In the genomic region with DNA sequence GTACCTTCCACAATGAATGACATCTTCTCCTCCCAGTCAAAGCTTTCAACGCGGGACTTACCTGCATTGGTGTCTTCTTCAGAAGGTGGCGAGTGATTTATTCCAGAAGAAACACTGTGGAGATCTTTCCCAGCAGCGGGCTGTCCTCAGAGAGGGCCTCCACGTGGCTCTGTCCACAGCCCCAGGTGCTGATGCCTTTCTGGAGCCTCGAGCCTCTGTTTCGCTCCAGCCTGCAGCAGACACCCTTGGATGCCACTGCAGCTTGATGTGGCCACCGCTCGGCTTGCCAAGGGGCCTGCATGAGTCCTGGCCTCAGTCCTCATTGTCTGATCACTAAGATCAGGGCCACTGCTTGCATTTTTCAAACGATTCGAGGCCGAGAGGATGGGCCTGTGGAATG, we compare ENCODE assay signal across 2 cellular contexts.
TF ChIP-seq lines count a peak whose summit lies in the region.

No MANE protein-coding gene starts in this region.

TF ChIP-seq in Ishikawa, 13 proteins besides CTCF, POLR2A, EP300 and RAD21 (continued from another document):
- TF ChIP-seq, protein P1, sequence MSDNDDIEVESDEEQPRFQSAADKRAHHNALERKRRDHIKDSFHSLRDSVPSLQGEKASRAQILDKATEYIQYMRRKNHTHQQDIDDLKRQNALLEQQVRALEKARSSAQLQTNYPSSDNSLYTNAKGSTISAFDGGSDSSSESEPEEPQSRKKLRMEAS (IDR thresholded peaks at IDR 0.05): peak; percentile 83
- TF ChIP-seq CEBPB (IDR thresholded peaks at IDR 0.05) (no peak), ZBTB7A (IDR thresholded peaks at IDR 0.05; ENCODE audit: low read depth) (no peak), NFIC (IDR thresholded peaks at IDR 0.05) (no peak), EGR1 (IDR thresholded peaks at IDR 0.05) (no peak), CREB1 (IDR thresholded peaks at IDR 0.05; ENCODE audit: low read depth) (no peak), TAF1 (IDR thresholded peaks at IDR 0.05; ENCODE audit: low read depth) (no peak)
- TF ChIP-seq, protein P2, sequence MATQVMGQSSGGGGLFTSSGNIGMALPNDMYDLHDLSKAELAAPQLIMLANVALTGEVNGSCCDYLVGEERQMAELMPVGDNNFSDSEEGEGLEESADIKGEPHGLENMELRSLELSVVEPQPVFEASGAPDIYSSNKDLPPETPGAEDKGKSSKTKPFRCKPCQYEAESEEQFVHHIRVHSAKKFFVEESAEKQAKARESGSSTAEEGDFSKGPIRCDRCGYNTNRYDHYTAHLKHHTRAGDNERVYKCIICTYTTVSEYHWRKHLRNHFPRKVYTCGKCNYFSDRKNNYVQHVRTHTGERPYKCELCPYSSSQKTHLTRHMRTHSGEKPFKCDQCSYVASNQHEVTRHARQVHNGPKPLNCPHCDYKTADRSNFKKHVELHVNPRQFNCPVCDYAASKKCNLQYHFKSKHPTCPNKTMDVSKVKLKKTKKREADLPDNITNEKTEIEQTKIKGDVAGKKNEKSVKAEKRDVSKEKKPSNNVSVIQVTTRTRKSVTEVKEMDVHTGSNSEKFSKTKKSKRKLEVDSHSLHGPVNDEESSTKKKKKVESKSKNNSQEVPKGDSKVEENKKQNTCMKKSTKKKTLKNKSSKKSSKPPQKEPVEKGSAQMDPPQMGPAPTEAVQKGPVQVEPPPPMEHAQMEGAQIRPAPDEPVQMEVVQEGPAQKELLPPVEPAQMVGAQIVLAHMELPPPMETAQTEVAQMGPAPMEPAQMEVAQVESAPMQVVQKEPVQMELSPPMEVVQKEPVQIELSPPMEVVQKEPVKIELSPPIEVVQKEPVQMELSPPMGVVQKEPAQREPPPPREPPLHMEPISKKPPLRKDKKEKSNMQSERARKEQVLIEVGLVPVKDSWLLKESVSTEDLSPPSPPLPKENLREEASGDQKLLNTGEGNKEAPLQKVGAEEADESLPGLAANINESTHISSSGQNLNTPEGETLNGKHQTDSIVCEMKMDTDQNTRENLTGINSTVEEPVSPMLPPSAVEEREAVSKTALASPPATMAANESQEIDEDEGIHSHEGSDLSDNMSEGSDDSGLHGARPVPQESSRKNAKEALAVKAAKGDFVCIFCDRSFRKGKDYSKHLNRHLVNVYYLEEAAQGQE (IDR thresholded peaks at IDR 0.05; ENCODE audit: low read depth): peak; percentile 87
TF ChIP-seq in Ishikawa: peak in this region for 3.

TF ChIP-seq in GM12878, 131 proteins besides CTCF, POLR2A, EP300 and RAD21:
- TF ChIP-seq, protein P2 (IDR thresholded peaks at IDR 0.05; ENCODE audit: low read depth, low read length): peak; percentile 71
- TF ChIP-seq NFYA (IDR thresholded peaks at IDR 0.05; ENCODE audit: borderline replicate concordance, low read depth, low read length): no peak
